8 cellular contexts compared by ENCODE assay signal in genomic region chr20:20713244-20713765, GRCh38. TPM values are rescaled to one million over a fixed set of nuclear protein-coding genes. Genes with fewer than 3 reads are reported as not detected.
A peak's percentile ranks its signal among the peaks of the same experiment; 100 is the strongest.
DNase-seq lines count a peak whose midpoint lies in the region.

No MANE protein-coding gene starts in this region.

- CTCF ChIA-PET in activated CD4-positive, alpha-beta T cell treated with anti-CD3 and anti-CD28 coated beads, Interleukin-2, amount 10 ng/mL, durations not matched to agents 7 days and 5 days (lab: Charles Lee) = interaction anchor here (0.5 kb wide), 1 partner anchor 828 kb away, joined by 7 read pairs; no protein-coding TSS in a partner anchor

- peaks cover 0 to 34% (median 28%) of the 10 kb centered on the region in 5 donors for H3K4me1 ChIP-seq in subcutaneous abdominal adipose tissue (ENCODE audit: control insufficient read depth in 5 of 5, insufficient read depth in 5 of 5, low read length in 5 of 5)

- H3K27ac ChIP-seq in subcutaneous abdominal adipose tissue (ENCODE audit: low read depth, low read length) = peak overlapping the region; percentile 81

- peaks cover 3% of the 10 kb centered on the region for H3K27me3 Mint-ChIP-seq in activated CD4-positive, alpha-beta T cell treated with anti-CD3 and anti-CD28 coated beads, Interleukin-2, amount 10 ng/mL, durations not matched to agents 7 days and 5 days
- no peaks in the 10 kb centered on the region for H3K27me3 Mint-ChIP-seq in activated naive CD8-positive, alpha-beta T cell treated with anti-CD3 and anti-CD28 coated beads for 36 hours

- peaks cover 3% of the 10 kb centered on the region for H3K36me3 Mint-ChIP-seq in activated CD4-positive, alpha-beta T cell treated with anti-CD3 and anti-CD28 coated beads, Interleukin-2, amount 10 ng/mL, durations not matched to agents 7 days and 5 days (ENCODE audit: low read depth)
- H3K36me3 Mint-ChIP-seq in activated naive CD8-positive, alpha-beta T cell treated with anti-CD3 and anti-CD28 coated beads for 36 hours = peaks cover 14% of the 10 kb centered on the region

- H3K4me3 ChIP-seq in subcutaneous abdominal adipose tissue (ENCODE audit: low read depth in 1 of 5, low read length in 5 of 5) = peak overlapping the region; percentile 56 to 87 (median 67)

- no peaks in the 10 kb centered on the region for H3K9me3 ChIP-seq in subcutaneous abdominal adipose tissue (ENCODE audit: control insufficient read depth in 5 of 5, low read length in 5 of 5)

- H3K4me3 Mint-ChIP-seq in activated CD4-positive, alpha-beta T cell treated with anti-CD3 and anti-CD28 coated beads, Interleukin-2, amount 10 ng/mL, durations not matched to agents 7 days and 5 days = peak overlapping the region; percentile 89
- peak overlapping the region; percentile 76 for H3K4me3 Mint-ChIP-seq in activated naive CD8-positive, alpha-beta T cell treated with anti-CD3 and anti-CD28 coated beads for 36 hours

- no peaks in the 10 kb centered on the region for H3K27me3 ChIP-seq in subcutaneous abdominal adipose tissue (ENCODE audit: control insufficient read depth in 5 of 5, insufficient read depth in 4 of 5, low read length in 5 of 5)

- no peak for DNase-seq in activated CD4-positive, alpha-beta T cell treated with anti-CD3 and anti-CD28 coated beads, Interleukin-2, amount 10 ng/mL, durations not matched to agents 7 days and 5 days
- DNase-seq in activated CD4-positive, alpha-beta T cell treated with anti-CD3 and anti-CD28 coated beads for 48 hours = no peak
- no peak for DNase-seq in activated naive CD8-positive, alpha-beta T cell treated with anti-CD3 and anti-CD28 coated beads for 36 hours
- DNase-seq in iPS-NIHi7 (ENCODE audit: extremely low spot score) = peak; percentile 11
- DNase-seq in hepatic stellate cell (ENCODE audit: low spot score) = no peak
- DNase-seq in NOMO-1 treated with DMSO at 0.1 percent for 48 hours (lab: John Stamatoyannopoulos, UW; ENCODE audit: unreplicated experiment) = no peak
- no peak for DNase-seq in DMS 273 treated with DMSO at 0.1 percent for 48 hours (lab: John Stamatoyannopoulos, UW)

- peak overlapping the region; percentile 90 for H3K27ac Mint-ChIP-seq in activated CD4-positive, alpha-beta T cell treated with anti-CD3 and anti-CD28 coated beads, Interleukin-2, amount 10 ng/mL, durations not matched to agents 7 days and 5 days
- H3K27ac Mint-ChIP-seq in activated naive CD8-positive, alpha-beta T cell treated with anti-CD3 and anti-CD28 coated beads for 36 hours = peak overlapping the region; percentile 83

- H3K9ac ChIP-seq in subcutaneous abdominal adipose tissue (ENCODE audit: low read length in 5 of 5) = peak overlapping the region in 4 of 5 donors; percentile 58 to 79 (median 71)

- H3K4me1 Mint-ChIP-seq in activated CD4-positive, alpha-beta T cell treated with anti-CD3 and anti-CD28 coated beads, Interleukin-2, amount 10 ng/mL, durations not matched to agents 7 days and 5 days = peaks cover 27% of the 10 kb centered on the region
- H3K4me1 Mint-ChIP-seq in activated naive CD8-positive, alpha-beta T cell treated with anti-CD3 and anti-CD28 coated beads for 36 hours = peaks cover 30% of the 10 kb centered on the region

- POLR2A ChIA-PET in activated CD4-positive, alpha-beta T cell treated with anti-CD3 and anti-CD28 coated beads, Interleukin-2, amount 10 ng/mL, durations not matched to agents 7 days and 5 days (lab: Charles Lee) = no interaction called here

- no peaks in the 10 kb centered on the region for H3K9me3 Mint-ChIP-seq in activated CD4-positive, alpha-beta T cell treated with anti-CD3 and anti-CD28 coated beads, Interleukin-2, amount 10 ng/mL, durations not matched to agents 7 days and 5 days
- peaks cover 3% of the 10 kb centered on the region for H3K9me3 Mint-ChIP-seq in activated naive CD8-positive, alpha-beta T cell treated with anti-CD3 and anti-CD28 coated beads for 36 hours

- no peaks in the 10 kb centered on the region for H3K36me3 ChIP-seq in subcutaneous abdominal adipose tissue (ENCODE audit: control insufficient read depth in 5 of 5, insufficient read depth in 5 of 5, low read length in 5 of 5)

RNA-seq across cellular contexts. Expression of gene RALGAPA2, which starts 0.9 kb away (rescaled TPM):
- total RNA-seq in activated CD4-positive, alpha-beta T cell treated with anti-CD3 and anti-CD28 coated beads, Interleukin-2, amount 10 ng/mL, durations not matched to agents 7 days and 5 days = 10 to 100 TPM; 26.4 to 31.7 TPM
- total RNA-seq in activated naive CD8-positive, alpha-beta T cell treated with anti-CD3 and anti-CD28 coated beads for 36 hours = 10 to 100 TPM; 14.7 to 15.6 TPM
